ENCODE assay signal across 25 cellular contexts in the genomic region with DNA sequence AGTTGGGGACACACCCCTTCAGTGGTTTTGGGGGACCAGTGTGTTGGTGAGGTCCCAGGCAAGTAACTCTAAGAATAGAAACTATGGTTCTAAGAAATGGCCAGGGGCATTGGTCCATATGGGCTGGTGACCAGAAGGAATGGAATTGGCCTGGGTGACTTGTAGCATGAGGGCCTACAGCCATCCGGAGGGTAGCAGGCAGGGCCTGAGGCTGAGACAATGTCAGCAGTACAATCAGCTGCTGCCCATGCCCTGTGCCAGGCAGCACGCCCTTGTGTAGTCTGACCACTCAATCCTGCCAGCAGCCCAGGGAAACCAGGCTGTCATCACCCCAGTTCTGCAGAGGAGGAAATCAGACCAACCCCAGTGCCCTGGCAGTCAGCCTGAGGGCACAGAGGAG.
A peak's percentile ranks its signal among the peaks of the same experiment; 100 is the strongest.
DNase-seq lines count a peak whose midpoint lies in the region; ATAC-seq and TF ChIP-seq lines count a peak whose summit lies in the region.
"Had no signal": no experiment of that assay in that cellular context is flagged by ENCODE, and none has a peak within 500 bp of the region (broad histone marks: within the 10 kb centered on the region; RNA-seq: fewer than 3 reads in every experiment).

No MANE protein-coding gene starts in this region.

- H3K27me3 ChIP-seq in heart left ventricle: no peaks in the 10 kb centered on the region
- H3K27me3 ChIP-seq: esophagus squamous epithelium, gastroesophageal sphincter, sigmoid colon, vagina had no signal

- no peaks in the 10 kb centered on the region for H3K9me3 ChIP-seq in heart left ventricle
- H3K9me3 ChIP-seq: esophagus squamous epithelium, gastroesophageal sphincter, sigmoid colon, vagina had no signal

- CTCF ChIA-PET in activated CD4-positive, alpha-beta memory T cell treated with anti-CD3 and anti-CD28 coated beads, Interleukin-2, amount 10 ng/mL, durations not matched to agents 7 days and 5 days (lab: Charles Lee): no interaction called here
- CTCF ChIA-PET in activated CD4-positive, alpha-beta memory T cell treated with anti-CD3 and anti-CD28 coated beads for 36 hours (lab: Charles Lee): no interaction called here

- ATAC-seq in heart left ventricle (peak; percentile 85 to 91 (median 88)), omental fat pad (ENCODE audit: low FRiP score) (no peak), HG02970 (IDR thresholded peaks at IDR 0.05; ENCODE audit: low FRiP score, unreplicated experiment) (no peak)
- ATAC-seq in stimulated activated naive B cell treated with anti-CD40 and anti-IgM and Interleukin-4, amounts not matched to agents 10 μg/mL and 1 μg/mL and 100 μg/mL, for 72 hours (replicated peaks): no peak
- ATAC-seq: gastroesophageal sphincter, GM12878 had no signal

- H3K9me3 Mint-ChIP-seq in activated CD4-positive, alpha-beta memory T cell treated with anti-CD3 and anti-CD28 coated beads, Interleukin-2, amount 10 ng/mL, durations not matched to agents 7 days and 5 days: no peaks in the 10 kb centered on the region
- no peaks in the 10 kb centered on the region for H3K9me3 Mint-ChIP-seq in activated CD4-positive, alpha-beta memory T cell treated with anti-CD3 and anti-CD28 coated beads for 36 hours
- no peaks in the 10 kb centered on the region for H3K9me3 Mint-ChIP-seq in stimulated activated naive B cell treated with anti-CD40 and anti-IgM and Interleukin-4, amounts not matched to agents 10 μg/mL and 1 μg/mL and 100 μg/mL, for 72 hours
- H3K9me3 Mint-ChIP-seq: activated CD4-positive, alpha-beta T cell treated with anti-CD3 and anti-CD28 coated beads, Interleukin-2, amount 10 ng/mL, durations not matched to agents 7 days and 5 days; activated naive CD4-positive, alpha-beta T cell treated with anti-CD3 and anti-CD28 coated beads, Interleukin-2, amount 10 ng/mL, durations not matched to agents 7 days and 5 days; CD4-positive, alpha-beta T cell; dendritic cell treated with granulocyte-macrophage colony-stimulating factor and Interleukin-4, amounts not matched to agents 40 ng/mL and 50 ng/mL, for 4 days; nephron progenitor cell; stimulated activated naive CD8-positive, alpha-beta T cell treated with anti-CD3 and anti-CD28 coated beads, Interleukin-15, Interleukin-2, amounts not matched to agents 100 ng/mL and 50 ng/mL, for 24 hours had no signal

- no peaks in the 10 kb centered on the region for H3K36me3 Mint-ChIP-seq in activated CD4-positive, alpha-beta memory T cell treated with anti-CD3 and anti-CD28 coated beads, Interleukin-2, amount 10 ng/mL, durations not matched to agents 7 days and 5 days (ENCODE audit: low read depth)
- no peaks in the 10 kb centered on the region for H3K36me3 Mint-ChIP-seq in activated CD4-positive, alpha-beta memory T cell treated with anti-CD3 and anti-CD28 coated beads for 36 hours
- peaks cover 31 to 42% of the 10 kb centered on the region in 2 donors for H3K36me3 Mint-ChIP-seq in stimulated activated naive B cell treated with anti-CD40 and anti-IgM and Interleukin-4, amounts not matched to agents 10 μg/mL and 1 μg/mL and 100 μg/mL, for 72 hours
- H3K36me3 Mint-ChIP-seq: activated naive CD4-positive, alpha-beta T cell treated with anti-CD3 and anti-CD28 coated beads, Interleukin-2, amount 10 ng/mL, durations not matched to agents 7 days and 5 days had no signal

- no peak overlapping the region for H3K4me3 ChIP-seq in heart left ventricle
- H3K4me3 ChIP-seq: esophagus squamous epithelium, gastroesophageal sphincter, GM12878, sigmoid colon, vagina had no signal

- POLR2A ChIA-PET in activated CD4-positive, alpha-beta memory T cell treated with anti-CD3 and anti-CD28 coated beads, Interleukin-2, amount 10 ng/mL, durations not matched to agents 7 days and 5 days (lab: Charles Lee): no interaction called here
- POLR2A ChIA-PET in activated CD4-positive, alpha-beta memory T cell treated with anti-CD3 and anti-CD28 coated beads for 36 hours (lab: Charles Lee): no interaction called here

- DNase-seq in activated CD4-positive, alpha-beta memory T cell treated with anti-CD3 and anti-CD28 coated beads, Interleukin-2, amount 10 ng/mL, durations not matched to agents 7 days and 5 days: no peak
- DNase-seq in activated CD4-positive, alpha-beta memory T cell treated with anti-CD3 and anti-CD28 coated beads for 36 hours: no peak
- peak; percentile 75 to 92 (median 81) for DNase-seq in heart left ventricle
- DNase-seq in myocyte (ENCODE audit: low read depth): peak; percentile 85
- no peak for DNase-seq in stimulated activated naive B cell treated with anti-CD40 and anti-IgM and Interleukin-4, amounts not matched to agents 10 μg/mL and 1 μg/mL and 100 μg/mL, for 72 hours
- no peak for DNase-seq in omental fat pad (ENCODE audit: low spot score)
- no peak for DNase-seq in AML-193 (lab: John Stamatoyannopoulos, UW)
- DNase-seq: activated CD4-positive, alpha-beta T cell treated with anti-CD3 and anti-CD28 coated beads, Interleukin-2, amount 10 ng/mL, durations not matched to agents 7 days and 5 days; activated naive CD4-positive, alpha-beta T cell treated with anti-CD3 and anti-CD28 coated beads, Interleukin-2, amount 10 ng/mL, durations not matched to agents 7 days and 5 days; CD4-positive, alpha-beta T cell; esophagus squamous epithelium; NCI-H1105; NCI-H2029; NCI-H526; nephron progenitor cell; sigmoid colon; SW 1271; T1000 had no signal

- TF ChIP-seq POLR2A in heart left ventricle (IDR thresholded peaks at IDR 0.05): no peak

- peaks cover 0 to 11% (median 0%) of the 10 kb centered on the region in 9 donors for H3K36me3 ChIP-seq in heart left ventricle
- H3K36me3 ChIP-seq: sigmoid colon, vagina had no signal

- H3K27me3 Mint-ChIP-seq in activated CD4-positive, alpha-beta memory T cell treated with anti-CD3 and anti-CD28 coated beads, Interleukin-2, amount 10 ng/mL, durations not matched to agents 7 days and 5 days: no peaks in the 10 kb centered on the region
- H3K27me3 Mint-ChIP-seq in activated CD4-positive, alpha-beta memory T cell treated with anti-CD3 and anti-CD28 coated beads for 36 hours: no peaks in the 10 kb centered on the region
- no peaks in the 10 kb centered on the region for H3K27me3 Mint-ChIP-seq in stimulated activated naive B cell treated with anti-CD40 and anti-IgM and Interleukin-4, amounts not matched to agents 10 μg/mL and 1 μg/mL and 100 μg/mL, for 72 hours
- H3K27me3 Mint-ChIP-seq: activated CD4-positive, alpha-beta T cell treated with anti-CD3 and anti-CD28 coated beads, Interleukin-2, amount 10 ng/mL, durations not matched to agents 7 days and 5 days; activated naive CD4-positive, alpha-beta T cell treated with anti-CD3 and anti-CD28 coated beads, Interleukin-2, amount 10 ng/mL, durations not matched to agents 7 days and 5 days; CD4-positive, alpha-beta T cell; dendritic cell treated with granulocyte-macrophage colony-stimulating factor and Interleukin-4, amounts not matched to agents 40 ng/mL and 50 ng/mL, for 4 days; stimulated activated naive CD8-positive, alpha-beta T cell treated with anti-CD3 and anti-CD28 coated beads, Interleukin-15, Interleukin-2, amounts not matched to agents 100 ng/mL and 50 ng/mL, for 24 hours had no signal

- peak overlapping the region in 10 of 12 donors; percentile 45 to 84 (median 76) for H3K27ac ChIP-seq in heart left ventricle
- H3K27ac ChIP-seq: 22Rv1, esophagus squamous epithelium, gastroesophageal sphincter, sigmoid colon, vagina had no signal

- no peak for TF ChIP-seq CTCF in heart left ventricle (IDR thresholded peaks at IDR 0.05)
- no peak for TF ChIP-seq CTCF in omental fat pad (IDR thresholded peaks at IDR 0.05)

- intact Hi-C loops in activated CD4-positive, alpha-beta memory T cell treated with anti-CD3 and anti-CD28 coated beads for 36 hours (cut with micrococcal nuclease): no loop called here
- intact Hi-C loops in heart left ventricle (cut with DNase I): loop anchor here in 3 of 10 donors (5.0 kb wide), 3 partner anchors 54 to 69 kb away; no protein-coding TSS in a partner anchor

- H3K4me3 Mint-ChIP-seq in activated CD4-positive, alpha-beta memory T cell treated with anti-CD3 and anti-CD28 coated beads, Interleukin-2, amount 10 ng/mL, durations not matched to agents 7 days and 5 days: no peak overlapping the region
- H3K4me3 Mint-ChIP-seq in activated CD4-positive, alpha-beta memory T cell treated with anti-CD3 and anti-CD28 coated beads for 36 hours: no peak overlapping the region
- no peak overlapping the region for H3K4me3 Mint-ChIP-seq in stimulated activated naive B cell treated with anti-CD40 and anti-IgM and Interleukin-4, amounts not matched to agents 10 μg/mL and 1 μg/mL and 100 μg/mL, for 72 hours
- H3K4me3 Mint-ChIP-seq: activated CD4-positive, alpha-beta T cell treated with anti-CD3 and anti-CD28 coated beads, Interleukin-2, amount 10 ng/mL, durations not matched to agents 7 days and 5 days; activated naive CD4-positive, alpha-beta T cell treated with anti-CD3 and anti-CD28 coated beads, Interleukin-2, amount 10 ng/mL, durations not matched to agents 7 days and 5 days; CD4-positive, alpha-beta T cell; dendritic cell treated with granulocyte-macrophage colony-stimulating factor and Interleukin-4, amounts not matched to agents 40 ng/mL and 50 ng/mL, for 4 days; nephron progenitor cell; stimulated activated naive CD8-positive, alpha-beta T cell treated with anti-CD3 and anti-CD28 coated beads, Interleukin-15, Interleukin-2, amounts not matched to agents 100 ng/mL and 50 ng/mL, for 24 hours had no signal

- H3K4me1 Mint-ChIP-seq in activated CD4-positive, alpha-beta memory T cell treated with anti-CD3 and anti-CD28 coated beads, Interleukin-2, amount 10 ng/mL, durations not matched to agents 7 days and 5 days: peaks cover 3% of the 10 kb centered on the region
- H3K4me1 Mint-ChIP-seq in activated CD4-positive, alpha-beta memory T cell treated with anti-CD3 and anti-CD28 coated beads for 36 hours (ENCODE audit: low read depth): no peaks in the 10 kb centered on the region
- H3K4me1 Mint-ChIP-seq in stimulated activated naive B cell treated with anti-CD40 and anti-IgM and Interleukin-4, amounts not matched to agents 10 μg/mL and 1 μg/mL and 100 μg/mL, for 72 hours: peaks cover 25 to 39% of the 10 kb centered on the region in 2 donors
- H3K4me1 Mint-ChIP-seq: activated CD4-positive, alpha-beta T cell treated with anti-CD3 and anti-CD28 coated beads, Interleukin-2, amount 10 ng/mL, durations not matched to agents 7 days and 5 days; activated naive CD4-positive, alpha-beta T cell treated with anti-CD3 and anti-CD28 coated beads, Interleukin-2, amount 10 ng/mL, durations not matched to agents 7 days and 5 days had no signal

- H3K4me1 ChIP-seq in heart left ventricle: peaks cover 3 to 96% (median 48%) of the 10 kb centered on the region in 12 donors
- H3K4me1 ChIP-seq: vagina had no signal

- 40 to 93% (median 58%) methylated on average over 1 to 2 of the region's 2 CpGs for WGBS in heart left ventricle, 4 donors

- peak overlapping the region; percentile 47 for H3K27ac Mint-ChIP-seq in activated CD4-positive, alpha-beta memory T cell treated with anti-CD3 and anti-CD28 coated beads, Interleukin-2, amount 10 ng/mL, durations not matched to agents 7 days and 5 days
- no peak overlapping the region for H3K27ac Mint-ChIP-seq in activated CD4-positive, alpha-beta memory T cell treated with anti-CD3 and anti-CD28 coated beads for 36 hours
- peak overlapping the region; percentile 52 for H3K27ac Mint-ChIP-seq in stimulated activated naive B cell treated with anti-CD40 and anti-IgM and Interleukin-4, amounts not matched to agents 10 μg/mL and 1 μg/mL and 100 μg/mL, for 72 hours
- H3K27ac Mint-ChIP-seq: activated CD4-positive, alpha-beta T cell treated with anti-CD3 and anti-CD28 coated beads, Interleukin-2, amount 10 ng/mL, durations not matched to agents 7 days and 5 days; activated naive CD4-positive, alpha-beta T cell treated with anti-CD3 and anti-CD28 coated beads, Interleukin-2, amount 10 ng/mL, durations not matched to agents 7 days and 5 days; CD4-positive, alpha-beta T cell; dendritic cell treated with granulocyte-macrophage colony-stimulating factor and Interleukin-4, amounts not matched to agents 40 ng/mL and 50 ng/mL, for 4 days; nephron progenitor cell; stimulated activated naive CD8-positive, alpha-beta T cell treated with anti-CD3 and anti-CD28 coated beads, Interleukin-15, Interleukin-2, amounts not matched to agents 100 ng/mL and 50 ng/mL, for 24 hours had no signal

Comparison
In these comparisons a context has a peak if more than half of its experiments do, and no peak if none do; other contexts are left out.
1. DNase-seq: peak in heart left ventricle (5 of 5) and myocyte (single experiment); none in activated CD4-positive, alpha-beta memory T cell treated with anti-CD3 and anti-CD28 coated beads, Interleukin-2, amount 10 ng/mL, durations not matched to agents 7 days and 5 days (single experiment), activated CD4-positive, alpha-beta memory T cell treated with anti-CD3 and anti-CD28 coated beads for 36 hours (single experiment), stimulated activated naive B cell treated with anti-CD40 and anti-IgM and Interleukin-4, amounts not matched to agents 10 μg/mL and 1 μg/mL and 100 μg/mL, for 72 hours (single experiment), omental fat pad (single experiment) and AML-193 (0 of 2).
2. ATAC-seq: peak in heart left ventricle (4 of 4); none in stimulated activated naive B cell treated with anti-CD40 and anti-IgM and Interleukin-4, amounts not matched to agents 10 μg/mL and 1 μg/mL and 100 μg/mL, for 72 hours (0 of 2), omental fat pad (single experiment) and HG02970 (single experiment).